Comparison of ENCODE assay signal across 25 cellular contexts in the genomic region with DNA sequence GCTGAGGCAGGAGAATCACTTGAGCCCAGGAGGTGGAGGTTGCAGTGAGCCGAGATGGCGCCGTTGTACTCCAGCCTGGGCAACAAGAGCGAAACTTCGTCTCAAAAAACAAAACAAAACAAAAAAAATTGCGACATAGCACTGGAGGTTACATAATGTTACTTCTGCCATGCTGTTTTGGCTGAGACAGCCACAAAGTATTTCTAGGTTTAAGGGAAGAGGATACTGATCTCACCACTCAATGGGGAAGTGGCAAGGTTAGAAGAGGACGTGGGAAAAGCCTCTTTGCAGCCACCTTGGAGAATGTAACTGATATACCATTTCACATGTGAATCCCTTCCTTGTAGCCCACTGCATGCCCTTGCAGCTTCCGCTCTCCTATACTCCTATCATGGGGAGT.
DNase-seq lines count a peak whose midpoint lies in the region; ATAC-seq and TF ChIP-seq lines count a peak whose summit lies in the region.
"Had no signal": no experiment of that assay in that cellular context is flagged by ENCODE, and none has a peak within 500 bp of the region (broad histone marks: within the 10 kb centered on the region; RNA-seq: fewer than 3 reads in every experiment).

No MANE protein-coding gene starts in this region.

- peaks cover 5% of the 10 kb centered on the region for H3K9me3 Mint-ChIP-seq in glutamatergic neuron (ENCODE audit: unreplicated experiment)
- H3K9me3 Mint-ChIP-seq: CD4-positive, alpha-beta T cell; HFFc6; natural killer cell; T-cell had no signal

- TF ChIP-seq POLR2A in uterus (IDR thresholded peaks at IDR 0.05): no peak

- H3K36me3 ChIP-seq in upper lobe of right lung (no peaks in the 10 kb centered on the region), uterus (no peaks in the 10 kb centered on the region)

- H3K27ac ChIP-seq in HL-60 (replicated peaks): no peak overlapping the region
- H3K27ac ChIP-seq in upper lobe of right lung: no peak overlapping the region
- H3K27ac ChIP-seq in uterus: no peak overlapping the region
- H3K27ac ChIP-seq: body of pancreas, PC-9 had no signal

- no peaks in the 10 kb centered on the region for H3K36me3 Mint-ChIP-seq in glutamatergic neuron (ENCODE audit: unreplicated experiment)
- H3K36me3 Mint-ChIP-seq: natural killer cell; stimulated activated memory B cell treated with anti-CD40 and anti-IgM and Interleukin-4, amounts not matched to agents 10 μg/mL and 1 μg/mL and 100 μg/mL, for 72 hours; T-cell had no signal

- H3K27me3 Mint-ChIP-seq in glutamatergic neuron (ENCODE audit: unreplicated experiment): peaks cover 10% of the 10 kb centered on the region

- no peak overlapping the region for H3K4me3 Mint-ChIP-seq in glutamatergic neuron (ENCODE audit: unreplicated experiment)
- H3K4me3 Mint-ChIP-seq: CD4-positive, alpha-beta T cell; HFFc6; natural killer cell; stimulated activated memory B cell treated with anti-CD40 and anti-IgM and Interleukin-4, amounts not matched to agents 10 μg/mL and 1 μg/mL and 100 μg/mL, for 72 hours; T-cell had no signal

- no peak for TF ChIP-seq CTCF in HL-60 (IDR thresholded peaks at IDR 0.05; ENCODE audit: insufficient read depth, low read length)
- no peak for TF ChIP-seq CTCF in upper lobe of right lung (IDR thresholded peaks at IDR 0.05)
- no peak for TF ChIP-seq CTCF in glutamatergic neuron (IDR thresholded peaks at IDR 0.05; ENCODE audit: partially characterized antibody, unreplicated experiment)
- no peak for TF ChIP-seq CTCF in uterus (IDR thresholded peaks at IDR 0.05)

- peaks cover 4% of the 10 kb centered on the region for H3K4me1 Mint-ChIP-seq in glutamatergic neuron (ENCODE audit: low read depth, unreplicated experiment)
- H3K4me1 Mint-ChIP-seq: natural killer cell; stimulated activated memory B cell treated with anti-CD40 and anti-IgM and Interleukin-4, amounts not matched to agents 10 μg/mL and 1 μg/mL and 100 μg/mL, for 72 hours; T-cell had no signal

- H3K9me3 ChIP-seq in upper lobe of right lung (no peaks in the 10 kb centered on the region), uterus (no peaks in the 10 kb centered on the region)
- H3K9me3 ChIP-seq: body of pancreas had no signal

- H3K4me3 ChIP-seq in HL-60 (replicated peaks; ENCODE audit: insufficient read depth, low read length) (no peak overlapping the region), upper lobe of right lung (no peak overlapping the region), uterus (no peak overlapping the region)
- H3K4me3 ChIP-seq: body of pancreas, PC-9 had no signal

- H3K27me3 ChIP-seq in HL-60 (ENCODE audit: insufficient read depth, poor library complexity, severe bottlenecking) (no peaks in the 10 kb centered on the region), upper lobe of right lung (peaks cover 42% of the 10 kb centered on the region), uterus (no peaks in the 10 kb centered on the region)
- H3K27me3 ChIP-seq: body of pancreas had no signal

- ATAC-seq in upper lobe of right lung: peak; percentile 88
- ATAC-seq in HG02870 (IDR thresholded peaks at IDR 0.05; ENCODE audit: unreplicated experiment): no peak
- ATAC-seq: body of pancreas; left cardiac atrium; natural killer cell; stimulated activated memory B cell treated with anti-CD40 and anti-IgM and Interleukin-4, amounts not matched to agents 10 μg/mL and 1 μg/mL and 100 μg/mL, for 72 hours; T-cell had no signal

- H3K4me1 ChIP-seq in upper lobe of right lung: no peaks in the 10 kb centered on the region
- no peaks in the 10 kb centered on the region for H3K4me1 ChIP-seq in uterus
- H3K4me1 ChIP-seq: body of pancreas had no signal

- no peak overlapping the region for H3K27ac Mint-ChIP-seq in glutamatergic neuron (ENCODE audit: unreplicated experiment)
- H3K27ac Mint-ChIP-seq: CD4-positive, alpha-beta T cell; HFFc6; natural killer cell; stimulated activated memory B cell treated with anti-CD40 and anti-IgM and Interleukin-4, amounts not matched to agents 10 μg/mL and 1 μg/mL and 100 μg/mL, for 72 hours; T-cell had no signal

- DNase-seq in HL-60 (ENCODE audit: low read depth in 1 of 2, low spot score in 1 of 2) (peak; percentile 28 to 38), NOMO-1 treated with DMSO at 0.1 percent for 48 hours (lab: John Stamatoyannopoulos, UW; ENCODE audit: unreplicated experiment) (peak; percentile 83), islet precursor cell (peak; percentile 23), upper lobe of right lung (no peak), glutamatergic neuron (no peak), uterus (no peak)
- DNase-seq: activated CD4-positive, alpha-beta T cell treated with anti-CD3 and anti-CD28 coated beads for 1 hour; activated gamma-delta T cell; CD4-positive, alpha-beta T cell; head of caudate nucleus; HFFc6; left cardiac atrium; natural killer cell; NCI-H1105 treated with DMSO at 0.1 percent for 48 hours; NCI-H2081; NCI-H226; NCI-H82; PC-9; retina; SHP77; stimulated activated CD4-positive, alpha-beta T cell treated with anti-CD3 and anti-CD28 coated beads, Interleukin-2, amount 100 ng/mL, for 48 hours; T-cell had no signal

- intact Hi-C loops in upper lobe of right lung (cut with DNase I): no loop called here
- intact Hi-C loops in uterus (cut with DNase I; ENCODE audit: low total_unique reads): no loop called here

Comparison
In these comparisons a context has a peak if more than half of its experiments do, and no peak if none do; other contexts are left out.
1. DNase-seq: peak in HL-60 (2 of 2), NOMO-1 treated with DMSO at 0.1 percent for 48 hours (single experiment) and islet precursor cell (single experiment); none in upper lobe of right lung (single experiment), glutamatergic neuron (single experiment) and uterus (0 of 2).